In the genomic region with DNA sequence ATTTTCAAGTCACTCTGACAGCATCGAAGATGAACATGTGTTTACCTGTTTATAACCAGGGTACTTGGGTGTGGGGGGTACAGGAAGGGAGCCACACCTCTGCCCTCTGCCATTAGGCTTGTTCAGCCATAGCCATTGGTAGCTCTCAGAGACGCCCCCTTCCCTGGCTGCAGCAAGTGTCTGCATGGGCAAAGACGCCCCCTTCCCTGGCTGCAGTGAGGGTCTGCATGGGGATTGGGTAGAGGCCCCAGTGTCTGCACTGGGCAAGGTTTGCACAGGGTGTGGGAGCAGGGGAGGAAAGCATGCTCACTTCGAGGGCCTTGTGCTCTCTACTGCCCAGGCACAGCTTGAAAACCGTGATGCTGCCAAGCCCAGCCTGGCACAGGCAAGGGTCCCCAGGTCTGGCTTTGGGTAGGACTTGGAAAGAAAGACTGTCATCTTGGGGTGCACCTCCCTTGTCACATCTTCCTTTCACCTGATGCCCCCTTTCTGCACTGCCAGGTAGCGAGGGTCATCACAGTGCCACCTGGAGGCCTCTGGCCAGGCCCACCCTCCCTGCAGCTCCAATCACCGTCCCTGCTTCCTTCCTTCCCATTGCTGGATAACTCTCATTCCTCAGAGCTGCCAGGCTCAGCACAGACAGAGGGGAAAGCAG, we compare ENCODE assay signal across 28 cellular contexts. TPM values are rescaled to one million over a fixed set of nuclear protein-coding genes. Genes with fewer than 3 reads are reported as not detected.
A peak's percentile ranks its signal among the peaks of the same experiment; 100 is the strongest.
DNase-seq lines count a peak whose midpoint lies in the region; ATAC-seq and TF ChIP-seq lines count a peak whose summit lies in the region.
"Had no signal": no experiment of that assay in that cellular context is flagged by ENCODE, and none has a peak within 500 bp of the region (broad histone marks: within the 10 kb centered on the region; RNA-seq: fewer than 3 reads in every experiment).

No MANE protein-coding gene starts in this region.

- H3K4me1 ChIP-seq in endodermal cell (ENCODE audit: control insufficient read depth, insufficient read depth, low read length): no peaks in the 10 kb centered on the region
- H3K4me1 ChIP-seq: parathyroid adenoma, SJCRH30, vagina had no signal

- TF ChIP-seq CTCF in HFF-Myc (IDR thresholded peaks at IDR 0.05; ENCODE audit: low read depth, low read length, missing control alignments): peak; percentile 8
- peak; percentile 72 for TF ChIP-seq CTCF in endodermal cell (conservative IDR thresholded peaks at IDR 0.05)

- H3K27me3 Mint-ChIP-seq in endodermal cell (ENCODE audit: insufficient read depth): peaks cover 10% of the 10 kb centered on the region
- H3K27me3 Mint-ChIP-seq in T-cell: no peaks in the 10 kb centered on the region
- H3K27me3 Mint-ChIP-seq: CD4-positive, alpha-beta T cell; memory B cell; stimulated activated naive CD8-positive, alpha-beta T cell treated with anti-CD3 and anti-CD28 coated beads, Interleukin-15, Interleukin-2, amounts not matched to agents 100 ng/mL and 50 ng/mL, for 24 hours had no signal

- H3K4me3 Mint-ChIP-seq in endodermal cell: no peak overlapping the region
- no peak overlapping the region for H3K4me3 Mint-ChIP-seq in stimulated activated effector memory CD8-positive, alpha-beta T cell treated with anti-CD3 and anti-CD28 coated beads, Interleukin-12 subunit alpha, Interleukin-12 subunit beta, amount 100 ng/mL, for 72 hours
- no peak overlapping the region for H3K4me3 Mint-ChIP-seq in T-cell
- H3K4me3 Mint-ChIP-seq: CD4-positive, alpha-beta T cell; memory B cell; stimulated activated naive CD8-positive, alpha-beta T cell treated with anti-CD3 and anti-CD28 coated beads, Interleukin-15, Interleukin-2, amounts not matched to agents 100 ng/mL and 50 ng/mL, for 24 hours had no signal

- H3K36me3 Mint-ChIP-seq in endodermal cell (ENCODE audit: low read depth): no peaks in the 10 kb centered on the region
- H3K36me3 Mint-ChIP-seq in stimulated activated effector memory CD8-positive, alpha-beta T cell treated with anti-CD3 and anti-CD28 coated beads, Interleukin-12 subunit alpha, Interleukin-12 subunit beta, amount 100 ng/mL, for 72 hours: no peaks in the 10 kb centered on the region
- no peaks in the 10 kb centered on the region for H3K36me3 Mint-ChIP-seq in T-cell
- H3K36me3 Mint-ChIP-seq: activated naive CD4-positive, alpha-beta T cell treated with anti-CD3 and anti-CD28 coated beads, Interleukin-2, amount 50 U/mL, for 72 hours had no signal

- no peaks in the 10 kb centered on the region for H3K9me3 Mint-ChIP-seq in endodermal cell
- H3K9me3 Mint-ChIP-seq in stimulated activated effector memory CD8-positive, alpha-beta T cell treated with anti-CD3 and anti-CD28 coated beads, Interleukin-12 subunit alpha, Interleukin-12 subunit beta, amount 100 ng/mL, for 72 hours: no peaks in the 10 kb centered on the region
- no peaks in the 10 kb centered on the region for H3K9me3 Mint-ChIP-seq in T-cell
- H3K9me3 Mint-ChIP-seq: activated naive CD4-positive, alpha-beta T cell treated with anti-CD3 and anti-CD28 coated beads, Interleukin-2, amount 50 U/mL, for 72 hours; CD4-positive, alpha-beta T cell; memory B cell; stimulated activated naive CD8-positive, alpha-beta T cell treated with anti-CD3 and anti-CD28 coated beads, Interleukin-15, Interleukin-2, amounts not matched to agents 100 ng/mL and 50 ng/mL, for 24 hours had no signal

- no peaks in the 10 kb centered on the region for H3K27me3 ChIP-seq in endodermal cell (ENCODE audit: control insufficient read depth, insufficient read depth, low read length, poor library complexity, severe bottlenecking)
- H3K27me3 ChIP-seq: brain microvascular endothelial cell, SJCRH30, vagina had no signal

- H3K36me3 ChIP-seq in endodermal cell (ENCODE audit: control insufficient read depth, insufficient read depth, low read length): no peaks in the 10 kb centered on the region
- H3K36me3 ChIP-seq: brain microvascular endothelial cell, SJCRH30, vagina had no signal

- H3K27ac Mint-ChIP-seq in endodermal cell: no peak overlapping the region
- no peak overlapping the region for H3K27ac Mint-ChIP-seq in stimulated activated effector memory CD8-positive, alpha-beta T cell treated with anti-CD3 and anti-CD28 coated beads, Interleukin-12 subunit alpha, Interleukin-12 subunit beta, amount 100 ng/mL, for 72 hours
- H3K27ac Mint-ChIP-seq in T-cell: no peak overlapping the region
- H3K27ac Mint-ChIP-seq: CD4-positive, alpha-beta T cell; memory B cell; stimulated activated naive CD8-positive, alpha-beta T cell treated with anti-CD3 and anti-CD28 coated beads, Interleukin-15, Interleukin-2, amounts not matched to agents 100 ng/mL and 50 ng/mL, for 24 hours had no signal

- H3K9me3 ChIP-seq in endodermal cell (ENCODE audit: control insufficient read depth, low read length): no peaks in the 10 kb centered on the region
- H3K9me3 ChIP-seq: SJCRH30, vagina had no signal

- DNase-seq in activated CD8-positive, alpha-beta memory T cell treated with anti-CD3 and anti-CD28 coated beads for 24 hours: peak; percentile 51
- no peak for DNase-seq in activated CD8-positive, alpha-beta memory T cell treated with anti-CD3 and anti-CD28 coated beads, Interleukin-2, amount 50 U/mL, for 48 hours
- no peak for DNase-seq in HFF-Myc (ENCODE audit: extremely low read depth, low read depth)
- DNase-seq in endodermal cell: peak; percentile 83
- DNase-seq in stimulated activated effector memory CD8-positive, alpha-beta T cell treated with anti-CD3 and anti-CD28 coated beads, Interleukin-12 subunit alpha, Interleukin-12 subunit beta, amount 100 ng/mL, for 72 hours (ENCODE audit: low spot score in 2 of 2): peak in 1 of 2 donors; percentile 47
- DNase-seq in T-cell: no peak
- DNase-seq in COLO668 (lab: John Stamatoyannopoulos, UW; ENCODE audit: unreplicated experiment): no peak
- DNase-seq in cerebellar nuclear complex (lab: John Stamatoyannopoulos, UW): no peak
- DNase-seq: AML-193; amygdala; brain microvascular endothelial cell; CD4-positive, alpha-beta T cell; DND-41; effector CD4-positive, alpha-beta T cell; hypothalamus; NCI-H1092; NCI-H1694; NCI-H446 treated with DMSO at 0.1 percent for 48 hours; NCI-H774; SJCRH30; small intestine had no signal

- H3K9ac ChIP-seq in endodermal cell (ENCODE audit: extremely low read depth, low read length, poor library complexity, severe bottlenecking): no peak overlapping the region
- H3K9ac ChIP-seq: parathyroid adenoma had no signal

- CTCF ChIA-PET in T-cell (lab: Charles Lee): no interaction called here

- no peak overlapping the region for H3K4me3 ChIP-seq in HFF-Myc (replicated peaks; ENCODE audit: low read depth, low read length)
- no peak overlapping the region for H3K4me3 ChIP-seq in endodermal cell (ENCODE audit: low read length)
- H3K4me3 ChIP-seq: K562, SJCRH30, vagina had no signal

- WGBS in endodermal cell (ENCODE audit: insufficient coverage in 1 of 2, insufficient read length in 1 of 2), 2 experiments: 74 to 80% methylated on average over 1 to 7 of the region's 7 CpGs

- no peak overlapping the region for H3K27ac ChIP-seq in endodermal cell (ENCODE audit: low read depth, low read length)
- H3K27ac ChIP-seq: brain microvascular endothelial cell, parathyroid adenoma, SJCRH30, vagina had no signal

- no peaks in the 10 kb centered on the region for H3K4me1 Mint-ChIP-seq in endodermal cell
- no peaks in the 10 kb centered on the region for H3K4me1 Mint-ChIP-seq in stimulated activated effector memory CD8-positive, alpha-beta T cell treated with anti-CD3 and anti-CD28 coated beads, Interleukin-12 subunit alpha, Interleukin-12 subunit beta, amount 100 ng/mL, for 72 hours
- H3K4me1 Mint-ChIP-seq in T-cell: peaks cover 0 to 4% (median 2%) of the 10 kb centered on the region in 3 donors
- H3K4me1 Mint-ChIP-seq: memory B cell had no signal

- ATAC-seq in stimulated activated effector memory CD8-positive, alpha-beta T cell treated with anti-CD3 and anti-CD28 coated beads, Interleukin-12 subunit alpha, Interleukin-12 subunit beta, amount 100 ng/mL, for 72 hours: peak; percentile 4
- ATAC-seq in T-cell (replicated peaks in 1 of 4): no peak
- ATAC-seq: activated naive CD4-positive, alpha-beta T cell treated with anti-CD3 and anti-CD28 coated beads, Interleukin-2, amount 50 U/mL, for 72 hours; K562 had no signal

- POLR2A ChIA-PET in T-cell (lab: Charles Lee): no interaction called here

RNA-seq across cellular contexts. Expression of a gene that starts 3.7 kb away (rescaled TPM):
- total RNA-seq in endodermal cell (1 to 10 TPM in 1 of 2 donors, under 1 TPM in 1; 0.26 to 3.2 TPM), T-cell (1 to 10 TPM in 4 of 5 donors, under 1 TPM in 1; 0.85 to 2.6 (median 1.1) TPM)
- 1.2 TPM for polyA plus RNA-seq in endodermal cell (2013, experiment 1 of 2)
- 1.2 TPM for polyA plus RNA-seq in endodermal cell (2013, experiment 2 of 2)
- total RNA-seq: HT1080 had no signal

RNA-seq across cellular contexts. Expression of a gene that starts 15.0 kb away (rescaled TPM):
- total RNA-seq in endodermal cell (10 to 100 TPM; 22.2 to 23.1 TPM), T-cell (10 to 100 TPM; 43.1 to 50.3 (median 49.8) TPM)
- polyA plus RNA-seq in endodermal cell (2013, experiment 1 of 2): 12.4 TPM
- polyA plus RNA-seq in endodermal cell (2013, experiment 2 of 2): 11.9 TPM

RNA-seq across cellular contexts. Expression of a gene that starts 43.3 kb away (rescaled TPM):
- total RNA-seq in endodermal cell (10 to 100 TPM; 57.0 to 58.2 TPM), T-cell (100 to 1,000 TPM; 145 to 163 (median 157) TPM)
- 42.6 TPM for polyA plus RNA-seq in endodermal cell (2013, experiment 1 of 2)
- polyA plus RNA-seq in endodermal cell (2013, experiment 2 of 2): 46.1 TPM

RNA-seq across cellular contexts. Expression of a gene that starts 49.9 kb away (rescaled TPM):
- total RNA-seq in endodermal cell (1 to 10 TPM; 7.7 to 8.3 TPM), T-cell (1 to 10 TPM; 2.8 to 8.9 (median 8.5) TPM)
- 14.6 TPM for polyA plus RNA-seq in endodermal cell (2013, experiment 1 of 2)
- 14.9 TPM for polyA plus RNA-seq in endodermal cell (2013, experiment 2 of 2)

Comparison
In these comparisons a context has a peak if more than half of its experiments do, and no peak if none do; other contexts are left out.
1. DNase-seq: peak in activated CD8-positive, alpha-beta memory T cell treated with anti-CD3 and anti-CD28 coated beads for 24 hours (single experiment) and endodermal cell (single experiment); none in activated CD8-positive, alpha-beta memory T cell treated with anti-CD3 and anti-CD28 coated beads, Interleukin-2, amount 50 U/mL, for 48 hours (single experiment), HFF-Myc (single experiment), T-cell (0 of 34), COLO668 (single experiment) and cerebellar nuclear complex (0 of 2).